ENCODE assay signal across 20 cellular contexts in genomic region chr19:53389591-53390377, GRCh38. TPM values are rescaled to one million over a fixed set of nuclear protein-coding genes. Genes with fewer than 3 reads are reported as not detected.
DNase-seq lines count a peak whose midpoint lies in the region; FAIRE-seq and TF ChIP-seq lines count a peak whose summit lies in the region.
"Had no signal": no experiment of that assay in that cellular context is flagged by ENCODE, and none has a peak within 500 bp of the region (broad histone marks: within the 10 kb centered on the region; RNA-seq: fewer than 3 reads in every experiment).

No MANE protein-coding gene starts in this region.

- H3K4me3 ChIP-seq in testis (peak overlapping the region; percentile 32 to 49), small intestine (ENCODE audit: low read depth in 1 of 2, low read length in 2 of 2) (no peak overlapping the region)
- H3K4me3 ChIP-seq: left ventricle myocardium inferior, SJSA1, tibial nerve had no signal

- TF ChIP-seq POLR2A in testis (IDR thresholded peaks at IDR 0.05): no peak

- peaks cover 35% of the 10 kb centered on the region for H3K9me3 Mint-ChIP-seq in osteocyte (ENCODE audit: unreplicated experiment)

- peaks cover 24% of the 10 kb centered on the region for H3K36me3 Mint-ChIP-seq in osteocyte (ENCODE audit: unreplicated experiment)

- no peaks in the 10 kb centered on the region for H3K9me3 ChIP-seq in testis
- no peaks in the 10 kb centered on the region for H3K9me3 ChIP-seq in small intestine (ENCODE audit: control insufficient read depth, low read depth)
- H3K9me3 ChIP-seq: SJSA1 had no signal

- no peaks in the 10 kb centered on the region for H3K27me3 Mint-ChIP-seq in osteocyte (ENCODE audit: unreplicated experiment)
- H3K27me3 Mint-ChIP-seq: activated CD8-positive, alpha-beta memory T cell treated with anti-CD3 and anti-CD28 coated beads, Interleukin-2, amount 10 ng/mL, durations not matched to agents 7 days and 5 days had no signal

- intact Hi-C loops in testis (cut with DNase I; ENCODE audit: low total_unique reads): no loop called here

- 31 to 44% methylated on average over 28 to 31 of the region's 31 CpGs for WGBS in testis, 2 donors
- 47 to 63% (median 57%) methylated on average over 31 of the region's 31 CpGs for WGBS in small intestine, 3 donors

- DNase-seq in NCI-H82 (lab: John Stamatoyannopoulos, UW): peak; percentile 42
- no peak for DNase-seq in NCI-H82 treated with DMSO at 0.1 percent for 48 hours (lab: John Stamatoyannopoulos, UW; ENCODE audit: unreplicated experiment)
- DNase-seq in cerebellar cortex (ENCODE audit: low spot score): peak; percentile 28
- peak; percentile 59 for DNase-seq in left kidney (ENCODE audit: low read depth, low spot score)
- peak; percentile 76 for DNase-seq in testis
- no peak for DNase-seq in mesenteric fat pad (ENCODE audit: low spot score)
- no peak for DNase-seq in osteocyte (ENCODE audit: extremely low spot score, unreplicated experiment)
- no peak for DNase-seq in small intestine
- DNase-seq: activated CD4-positive, alpha-beta T cell treated with anti-CD3 and anti-CD28 coated beads for 1 hour; activated CD8-positive, alpha-beta memory T cell treated with anti-CD3 and anti-CD28 coated beads, Interleukin-2, amount 10 ng/mL, durations not matched to agents 7 days and 5 days; DMS79; effector CD4-positive, alpha-beta T cell; HFFc6; left ventricle myocardium inferior; NCI-H187 treated with DMSO at 0.1 percent for 48 hours; NCI-H510A treated with DMSO at 0.1 percent for 48 hours; stimulated activated CD4-positive, alpha-beta T cell treated with anti-CD3 and anti-CD28 coated beads, Interleukin-12 subunit alpha, Interleukin-12 subunit beta, amount 100 ng/mL, for 4 hours; T1000 had no signal

- FAIRE-seq in small intestine (lab: Jason Lieb, UNC): no peak

- no peak overlapping the region for H3K27ac ChIP-seq in testis
- no peak overlapping the region for H3K27ac ChIP-seq in small intestine (ENCODE audit: low read depth in 1 of 2, low read length in 1 of 2)
- H3K27ac ChIP-seq: left ventricle myocardium inferior, SJSA1, tibial nerve had no signal

- H3K36me3 ChIP-seq in testis (ENCODE audit: low read depth, missing control alignments) (no peaks in the 10 kb centered on the region), small intestine (ENCODE audit: control insufficient read depth in 2 of 2, insufficient read depth in 2 of 2, low read length in 2 of 2) (no peaks in the 10 kb centered on the region)
- H3K36me3 ChIP-seq: SJSA1 had no signal

- H3K27ac Mint-ChIP-seq in osteocyte (ENCODE audit: unreplicated experiment): no peak overlapping the region
- H3K27ac Mint-ChIP-seq: activated CD8-positive, alpha-beta memory T cell treated with anti-CD3 and anti-CD28 coated beads, Interleukin-2, amount 10 ng/mL, durations not matched to agents 7 days and 5 days; HFFc6 had no signal

- TF ChIP-seq CTCF in testis (IDR thresholded peaks at IDR 0.05): no peak
- TF ChIP-seq CTCF in osteocyte (IDR thresholded peaks at IDR 0.05): no peak

- H3K4me1 ChIP-seq in testis (no peaks in the 10 kb centered on the region), small intestine (ENCODE audit: control insufficient read depth in 2 of 2, insufficient read depth in 1 of 2, low read depth in 1 of 2, low read length in 1 of 2) (no peaks in the 10 kb centered on the region)

- H3K4me1 Mint-ChIP-seq in osteocyte (ENCODE audit: unreplicated experiment): peaks cover 10% of the 10 kb centered on the region

- no peak overlapping the region for H3K4me3 Mint-ChIP-seq in osteocyte (ENCODE audit: unreplicated experiment)
- H3K4me3 Mint-ChIP-seq: activated CD8-positive, alpha-beta memory T cell treated with anti-CD3 and anti-CD28 coated beads, Interleukin-2, amount 10 ng/mL, durations not matched to agents 7 days and 5 days; HFFc6 had no signal

- H3K27me3 ChIP-seq in testis: no peaks in the 10 kb centered on the region
- H3K27me3 ChIP-seq in small intestine (ENCODE audit: control insufficient read depth in 2 of 2, insufficient read depth in 2 of 2, low read length in 2 of 2): no peaks in the 10 kb centered on the region
- H3K27me3 ChIP-seq: SJSA1, tibial nerve had no signal

RNA-seq across cellular contexts. Expression of gene ZNF765, which starts 5.2 kb away (rescaled TPM):
- total RNA-seq in testis: 10 to 100 TPM; 21.9 to 22.4 TPM
- polyA plus RNA-seq in testis (ENCODE audit: insufficient read depth, low read depth, low replicate concordance): 6.5 TPM
- total RNA-seq in mesenteric fat pad: 7.5 TPM
- 9.0 and 10.7 TPM in 2 replicates for total RNA-seq in osteocyte
- polyA plus RNA-seq in small intestine: 1 to 10 TPM; 3.2 to 3.6 (median 3.4) TPM

RNA-seq across cellular contexts. Expression of gene ZNF525, which starts 24.3 kb away (rescaled TPM):
- total RNA-seq in testis (10 to 100 TPM; 18.8 to 27.3 TPM), mesenteric fat pad (4.8 TPM), osteocyte (7.6 and 8.5 TPM in 2 replicates)
- polyA plus RNA-seq in testis (ENCODE audit: insufficient read depth, low read depth, low replicate concordance) (14.0 TPM), small intestine (1 to 10 TPM; 2.4 to 4.5 (median 4.0) TPM)

RNA-seq across cellular contexts. Expression of gene ZNF761, which starts 42.0 kb away (rescaled TPM):
- total RNA-seq in testis (10 to 100 TPM; 11.2 to 15.9 TPM), mesenteric fat pad (11.0 TPM), osteocyte (8.3 and 9.2 TPM in 2 replicates)
- polyA plus RNA-seq in testis (ENCODE audit: insufficient read depth, low read depth, low replicate concordance) (6.4 TPM), small intestine (1 to 10 TPM; 5.1 to 6.5 (median 5.8) TPM)

RNA-seq across cellular contexts. Expression of gene ZNF845, which starts 56.2 kb away (rescaled TPM):
- total RNA-seq in testis (1 to 10 TPM; 6.5 to 6.6 TPM), mesenteric fat pad (4.8 TPM), osteocyte (5.7 and 6.6 TPM in 2 replicates)
- polyA plus RNA-seq in testis (ENCODE audit: insufficient read depth, low read depth, low replicate concordance) (2.1 TPM), small intestine (1 to 10 TPM; 2.2 to 2.6 (median 2.5) TPM)

Comparison
In these comparisons a context has a peak if more than half of its experiments do, and no peak if none do; other contexts are left out.
1. DNase-seq: peak in NCI-H82 (single experiment), cerebellar cortex (single experiment), left kidney (single experiment) and testis (single experiment); none in NCI-H82 treated with DMSO at 0.1 percent for 48 hours (single experiment), mesenteric fat pad (single experiment), osteocyte (single experiment) and small intestine (single experiment).
2. H3K4me3 ChIP-seq: peak in testis (2 of 2); none in small intestine (0 of 2).